In genomic region chr12:442235-442884, GRCh38 we compare ENCODE assay signal across 8 cellular contexts. TPM values are rescaled to one million over a fixed set of nuclear protein-coding genes. Genes with fewer than 3 reads are reported as not detected.
DNase-seq lines count a peak whose midpoint lies in the region; ATAC-seq, FAIRE-seq and TF ChIP-seq lines count a peak whose summit lies in the region.

No MANE protein-coding gene starts in this region.

- WGBS in GM12878 (ENCODE audit: insufficient coverage, insufficient replicate concordance, low lambda C conversion rate, missing lambda C conversion rate), result 70% methylated on average over 16 of the region's 16 CpGs

- H3K4me3 ChIP-seq in HEK293 (ENCODE audit: low read depth, low read length), result no peak overlapping the region
- H3K4me3 ChIP-seq in GM12878, result no peak overlapping the region
- H3K4me3 ChIP-seq in gastrocnemius medialis, result no peak overlapping the region

- H3K4me1 ChIP-seq in HEK293 (ENCODE audit: control insufficient read depth, insufficient read depth, low read length) (no peaks in the 10 kb centered on the region), GM12878 (ENCODE audit: control insufficient read depth, insufficient read depth, low read length) (no peaks in the 10 kb centered on the region), gastrocnemius medialis (no peaks in the 10 kb centered on the region)

- no peak overlapping the region for H3K4me2 ChIP-seq in GM12878 (ENCODE audit: control insufficient read depth, insufficient read depth)

- no peak for TF ChIP-seq EP300 in GM12878 (IDR thresholded peaks at IDR 0.05; ENCODE audit: borderline replicate concordance in 1 of 2, control insufficient read depth in 1 of 2, low read depth in 2 of 2, low read length in 2 of 2)

- H2AFZ ChIP-seq in GM12878 (ENCODE audit: control insufficient read depth, low read depth, low read length), result no peak overlapping the region

- H4K20me1 ChIP-seq in GM12878 (ENCODE audit: control insufficient read depth, insufficient read depth), result no peaks in the 10 kb centered on the region

- peak; percentile 81 for FAIRE-seq in GM12878 (lab: Jason Lieb, UNC)

- RAD21 ChIA-PET in GM12878 (lab: Charles Lee; ENCODE audit: unreplicated experiment), result no interaction called here

- H3K36me3 ChIP-seq in HEK293 (ENCODE audit: control insufficient read depth in 2 of 2, insufficient read depth in 1 of 2, low read length in 2 of 2) (peaks cover 22 to 42% of the 10 kb centered on the region in 2 experiments), GM12878 (ENCODE audit: control insufficient read depth in 2 of 2, insufficient read depth in 2 of 2, low read length in 1 of 2) (peaks cover 2 to 7% of the 10 kb centered on the region in 2 experiments), gastrocnemius medialis (peaks cover 0 to 15% of the 10 kb centered on the region in 2 donors)

- no peaks in the 10 kb centered on the region for H3K79me2 ChIP-seq in GM12878 (ENCODE audit: control insufficient read depth, insufficient read depth, low read length)

- POLR2A ChIA-PET in HEK293 (lab: Yijun Ruan, JAX) (interaction anchor here (0.7 to 1.0 kb wide), 2 partner anchors 102 to 1141 kb away, joined by 3 to 5 read pairs; no protein-coding TSS in a partner anchor), GM12878 (lab: Charles Lee) (no interaction called here)

- TF ChIP-seq CTCF in HEK293 (tag by site-specific recombination; IDR thresholded peaks at IDR 0.05), result peak; percentile 65
- peak; percentile 55 to 68 (median 68) for TF ChIP-seq CTCF in GM12878 (IDR thresholded peaks at IDR 0.05 in 2 of 3, conservative IDR thresholded peaks at IDR 0.05 in 1 of 3; ENCODE audit: control insufficient read depth in 2 of 3, extremely low read depth in 1 of 3, insufficient read depth in 1 of 3, low read depth in 3 of 3, low read length in 3 of 3)
- TF ChIP-seq CTCF in gastrocnemius medialis (IDR thresholded peaks at IDR 0.05 in 4 of 5, conservative IDR thresholded peaks at IDR 0.05 in 1 of 5), result peak; percentile 55 to 84 (median 71)

- H3K9me3 ChIP-seq in HEK293 (ENCODE audit: control insufficient read depth, insufficient read depth, low read depth, low read length), result no peaks in the 10 kb centered on the region
- no peaks in the 10 kb centered on the region for H3K9me3 ChIP-seq in GM12878 (replicated peaks; ENCODE audit: control insufficient read depth, insufficient read depth, low read length)
- H3K9me3 ChIP-seq in gastrocnemius medialis, result no peaks in the 10 kb centered on the region

- H3K27ac ChIP-seq in HEK293 (ENCODE audit: extremely low read depth, low read depth, low read length) (no peak overlapping the region), GM12878 (ENCODE audit: control insufficient read depth, insufficient read depth) (no peak overlapping the region), gastrocnemius medialis (no peak overlapping the region)

- H3K27me3 ChIP-seq in GM12878 (replicated peaks in 1 of 2; ENCODE audit: control insufficient read depth in 2 of 2, insufficient read depth in 2 of 2, low read length in 1 of 2), result no peaks in the 10 kb centered on the region
- no peaks in the 10 kb centered on the region for H3K27me3 ChIP-seq in gastrocnemius medialis

- SMC1A ChIA-PET in GM12878 (lab: Charles Lee; ENCODE audit: uncharacterized antibody, unreplicated experiment), result interaction anchor here (0.6 to 2.6 kb wide), 2 partner anchors 105 to 430 kb away, joined by 3 to 9 read pairs; no protein-coding TSS in a partner anchor

- TF ChIP-seq RAD21 in GM12878 (IDR thresholded peaks at IDR 0.05; ENCODE audit: insufficient read depth, low read depth, low read length), result peak; percentile 15; the same call in 1 of the 2 replicates

- no peak for ATAC-seq in GM12878
- peak in 1 of 2 donors; percentile 70 for ATAC-seq in gastrocnemius medialis
- ATAC-seq in GM18520 (IDR thresholded peaks at IDR 0.05; ENCODE audit: unreplicated experiment), result no peak
- no peak for ATAC-seq in GM21526 (IDR thresholded peaks at IDR 0.05; ENCODE audit: low FRiP score, unreplicated experiment)

- TF ChIP-seq POLR2A in GM12878 (IDR thresholded peaks at IDR 0.05; ENCODE audit: low read depth, low read length), result no peak
- TF ChIP-seq POLR2A in gastrocnemius medialis (IDR thresholded peaks at IDR 0.05), result no peak

- DNase-seq in D341Med (ENCODE audit: low spot score) (peak; percentile 72), OCI-M1 (lab: John Stamatoyannopoulos, UW) (peak; percentile 72), GM12878 (ENCODE audit: low read depth, low spot score) (no peak), hippocampal formation (lab: John Stamatoyannopoulos, UW) (peak; percentile 29 to 47), gastrocnemius medialis (no peak)

- intact Hi-C loops in GM12878 (cut with micrococcal nuclease; ENCODE audit: unreplicated experiment), result no loop called here
- intact Hi-C loops in gastrocnemius medialis (cut with DNase I; ENCODE audit: low total_unique reads), result loop anchor here (1.0 kb wide), 1 partner anchor 105 kb away; no protein-coding TSS in a partner anchor

- in situ Hi-C loops in GM12878 (cut with MboI) (no loop called here), gastrocnemius medialis (cut with MboI; ENCODE audit: low sequenced_read_pairs in 4 of 4) (loop anchor here in 3 of 4 donors (5.0 to 10.0 kb wide), 2 partner anchors 92 to 100 kb away; no protein-coding TSS in a partner anchor)

- no TSS peak for BruUV-seq in GM12878 (replicated peaks; lab: Mats Ljungman, UMichigan)

- no peak overlapping the region for H3K9ac ChIP-seq in GM12878 (ENCODE audit: control insufficient read depth, insufficient read depth, low read length)

- CTCF ChIA-PET in HEK293 (lab: Yijun Ruan, JAX), result interaction anchor here (0.6 to 7.1 kb wide), 35 partner anchors 9 to 363 kb away, joined by 3 to 119 read pairs (median 4); partner anchors contain the start of gene CCDC77
- CTCF ChIA-PET in GM12878 (lab: Yijun Ruan, JAX), result interaction anchor here (0.8 to 5.2 kb wide), 12 partner anchors 9 to 108 kb away, joined by 3 to 33 read pairs (median 5); partner anchors contain the start of gene CCDC77

TF ChIP-seq in GM12878, 131 proteins besides CTCF, POLR2A, EP300 and RAD21 (continues in another document):
- no peak for TF ChIP-seq RAD51 (IDR thresholded peaks at IDR 0.05)
- no peak for TF ChIP-seq RELA (IDR thresholded peaks at IDR 0.05; ENCODE audit: borderline replicate concordance, partially characterized antibody)

RNA-seq across cellular contexts. Expression of gene B4GALNT3, which starts 17.4 kb away (rescaled TPM):
- total RNA-seq in GM12878 (2013; cell fraction: nucleolus; rRNA removed), result 0.06 TPM in 1 of 2 replicates, not detected in the other
- total RNA-seq in GM12878 (2014; rRNA removed), result 3.1 and 3.6 TPM in 2 replicates
- 2.3 and 2.7 TPM in 2 replicates for total RNA-seq in GM12878 (2014; rRNA removed; fragmentation: Illumina TruSeq; extraction: Trizol)
- 3.1 and 3.8 TPM in 2 replicates for total RNA-seq in GM12878 (2021)
- polyA plus RNA-seq in GM12878 (2011; ENCODE audit: low read depth), result 0.83 TPM
- polyA plus RNA-seq in GM12878 (2011; rRNA removed), result 0.01 TPM in 1 of 2 replicates, not detected in the other
- 0.03 and 0.07 TPM in 2 replicates for polyA plus RNA-seq in GM12878 (2011; cell fraction: cytosol; rRNA removed)
- polyA plus RNA-seq in GM12878 (2011; cell fraction: nucleus; rRNA removed), result 0.04 and 0.15 TPM in 2 replicates
- 0.84 and 0.91 TPM in 2 replicates for polyA plus RNA-seq in GM12878 (2012)
- 0.57 and 1.8 TPM in 2 replicates for polyA plus RNA-seq in GM12878 (2014; fragmentation: Illumina TruSeq; extraction: Trizol)
- polyA plus RNA-seq in GM12878 (2014; fragmentation: Nextera tagmentation; extraction: Ambion mirVana), result under 1 TPM; 0.05 to 0.26 TPM
- polyA plus RNA-seq in GM12878 (2014; rRNA removed), result 2.2 and 2.8 TPM in 2 replicates
- polyA plus RNA-seq in GM12878 (2016; fragmentation: Nextera tagmentation; extraction: Ambion mirVana), result 1 to 10 TPM; 3.8 to 4.2 TPM
- 0.07 TPM in 1 of 2 replicates, not detected in the other for polyA minus RNA-seq in GM12878 (2011; rRNA and poly(A)+ RNA removed)
- polyA minus RNA-seq in GM12878 (2011; cell fraction: cytosol; rRNA and poly(A)+ RNA removed), result not detected in 2 replicates
- polyA minus RNA-seq in GM12878 (2011; cell fraction: nucleus; rRNA and poly(A)+ RNA removed), result not detected in 2 replicates
- total RNA-seq in gastrocnemius medialis, result 1 to 10 TPM in 1 of 4 donors, under 1 TPM in 3; 0.20 to 1.9 (median 0.82) TPM

RNA-seq across cellular contexts. Expression of gene CCDC77, which starts 40.9 kb away (rescaled TPM):
- total RNA-seq in GM12878 (2013; cell fraction: nucleolus; rRNA removed), result 35.7 and 37.4 TPM in 2 replicates
- total RNA-seq in GM12878 (2014; rRNA removed), result 12.4 and 14.5 TPM in 2 replicates
- total RNA-seq in GM12878 (2014; rRNA removed; fragmentation: Illumina TruSeq; extraction: Trizol), result 18.9 and 21.5 TPM in 2 replicates
- total RNA-seq in GM12878 (2021), result 11.2 and 12.0 TPM in 2 replicates
- polyA plus RNA-seq in GM12878 (2011; ENCODE audit: low read depth), result 3.6 TPM
- 16.5 and 22.2 TPM in 2 replicates for polyA plus RNA-seq in GM12878 (2011; rRNA removed)
- polyA plus RNA-seq in GM12878 (2011; cell fraction: cytosol; rRNA removed), result 5.7 and 7.3 TPM in 2 replicates
- polyA plus RNA-seq in GM12878 (2011; cell fraction: nucleus; rRNA removed), result 10.5 and 19.9 TPM in 2 replicates
- 4.7 and 8.9 TPM in 2 replicates for polyA plus RNA-seq in GM12878 (2012)
- polyA plus RNA-seq in GM12878 (2014; fragmentation: Illumina TruSeq; extraction: Trizol), result 20.6 and 22.5 TPM in 2 replicates
- 1 to 10 TPM; 8.8 to 9.9 TPM for polyA plus RNA-seq in GM12878 (2014; fragmentation: Nextera tagmentation; extraction: Ambion mirVana)
- 11.7 and 15.4 TPM in 2 replicates for polyA plus RNA-seq in GM12878 (2014; rRNA removed)
- polyA plus RNA-seq in GM12878 (2016; fragmentation: Nextera tagmentation; extraction: Ambion mirVana), result 10 to 100 TPM; 16.3 to 17.7 TPM
- polyA minus RNA-seq in GM12878 (2011; rRNA and poly(A)+ RNA removed), result 9.4 and 11.2 TPM in 2 replicates
- polyA minus RNA-seq in GM12878 (2011; cell fraction: cytosol; rRNA and poly(A)+ RNA removed), result 4.8 and 9.6 TPM in 2 replicates
- 5.7 and 9.1 TPM in 2 replicates for polyA minus RNA-seq in GM12878 (2011; cell fraction: nucleus; rRNA and poly(A)+ RNA removed)
- total RNA-seq in gastrocnemius medialis, result 10 to 100 TPM in 1 of 4 donors, 1 to 10 TPM in 3; 2.6 to 20.2 (median 7.4) TPM

RNA-seq across cellular contexts. Expression of gene KDM5A, which starts 53.2 kb away (rescaled TPM):
- 188 and 189 TPM in 2 replicates for total RNA-seq in GM12878 (2013; cell fraction: nucleolus; rRNA removed)
- total RNA-seq in GM12878 (2014; rRNA removed) (28.6 and 30.4 TPM in 2 replicates), GM12878 (2014; rRNA removed; fragmentation: Illumina TruSeq; extraction: Trizol) (36.4 and 37.7 TPM in 2 replicates), GM12878 (2021) (54.3 and 59.9 TPM in 2 replicates), gastrocnemius medialis (10 to 100 TPM; 18.1 to 43.5 (median 25.5) TPM)
- 20.8 TPM for polyA plus RNA-seq in GM12878 (2011; ENCODE audit: low read depth)
- polyA plus RNA-seq in GM12878 (2011; rRNA removed) (26.7 and 28.1 TPM in 2 replicates), GM12878 (2014; fragmentation: Illumina TruSeq; extraction: Trizol) (20.5 and 33.7 TPM in 2 replicates), GM12878 (2014; fragmentation: Nextera tagmentation; extraction: Ambion mirVana) (10 to 100 TPM in 1 of 2 experiments, 1 to 10 TPM in 1; 9.0 to 10.5 TPM), GM12878 (2014; rRNA removed) (14.8 and 16.3 TPM in 2 replicates), GM12878 (2016; fragmentation: Nextera tagmentation; extraction: Ambion mirVana) (10 to 100 TPM; 35.2 to 40.0 TPM)
- polyA plus RNA-seq in GM12878 (2011; cell fraction: cytosol; rRNA removed), result 23.5 and 25.5 TPM in 2 replicates
- polyA plus RNA-seq in GM12878 (2011; cell fraction: nucleus; rRNA removed), result 29.6 and 30.0 TPM in 2 replicates
- 18.8 and 21.5 TPM in 2 replicates for polyA plus RNA-seq in GM12878 (2012)
- polyA minus RNA-seq in GM12878 (2011; rRNA and poly(A)+ RNA removed), result 120 and 139 TPM in 2 replicates
- 33.3 and 46.4 TPM in 2 replicates for polyA minus RNA-seq in GM12878 (2011; cell fraction: cytosol; rRNA and poly(A)+ RNA removed)
- 73.5 and 96.5 TPM in 2 replicates for polyA minus RNA-seq in GM12878 (2011; cell fraction: nucleus; rRNA and poly(A)+ RNA removed)

Comparison
In these comparisons a context has a peak if more than half of its experiments do, and no peak if none do; other contexts are left out.
1. DNase-seq: peak in D341Med (single experiment), OCI-M1 (single experiment) and hippocampal formation (2 of 2); none in GM12878 (single experiment) and gastrocnemius medialis (0 of 2).
2. Peak in every context shown above with its lines, with median percentiles within 50 percentile points of each other: CTCF ChIP-seq.